ENCODE assay signal across 1 cellular context in genomic region chr9:137309368-137310189, GRCh38.
TF ChIP-seq lines count a peak whose summit lies in the region.

No MANE protein-coding gene starts in this region.

TF ChIP-seq in GM12878, 131 proteins besides CTCF, POLR2A, EP300 and RAD21:
- no peak for TF ChIP-seq ZBTB40 (IDR thresholded peaks at IDR 0.05; ENCODE audit: borderline replicate concordance)
- no peak for TF ChIP-seq CHD1 (IDR thresholded peaks at IDR 0.05; ENCODE audit: low read depth, low read length)
- no peak for TF ChIP-seq SIN3A (IDR thresholded peaks at IDR 0.05; ENCODE audit: low read depth, low read length)
- no peak for TF ChIP-seq MTA2 (IDR thresholded peaks at IDR 0.05; ENCODE audit: low read depth)
- no peak for TF ChIP-seq REST (IDR thresholded peaks at IDR 0.05; ENCODE audit: low read depth, low read length)
- 0 out of 2 replicates have a peak, but pooled peaks have one; percentile 15 for TF ChIP-seq RUNX3 (IDR thresholded peaks at IDR 0.05; ENCODE audit: low read length)
